ENCODE assay signal across 26 cellular contexts in the genomic region with DNA sequence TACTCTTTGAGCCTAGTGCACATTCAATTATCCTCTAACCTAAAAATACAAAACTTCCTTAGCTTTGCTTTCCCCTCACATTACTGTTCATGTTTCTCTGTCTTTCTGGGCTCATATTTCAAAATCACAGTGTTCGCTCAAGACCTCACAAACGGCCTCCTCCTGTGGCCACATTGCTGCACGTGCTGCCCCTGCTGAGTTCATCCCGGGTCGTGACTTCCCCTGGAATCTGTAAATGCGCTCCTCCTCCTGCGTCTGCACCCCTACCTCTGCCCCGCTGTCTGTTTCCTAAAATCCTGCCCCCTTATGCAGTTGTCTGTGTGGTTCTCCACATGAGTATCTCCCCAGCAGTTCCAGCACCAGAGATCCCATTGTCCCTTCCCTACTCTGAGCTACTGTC.
"Had no signal": no experiment of that assay in that cellular context is flagged by ENCODE, and none has a peak within 500 bp of the region (broad histone marks: within the 10 kb centered on the region; RNA-seq: fewer than 3 reads in every experiment).

No MANE protein-coding gene starts in this region.

- H3K27me3 ChIP-seq: adrenal gland, ascending aorta, brain microvascular endothelial cell, colonic mucosa had no signal

- H3K4me3 ChIP-seq: adrenal gland, ascending aorta, colonic mucosa, smooth muscle cell, thoracic aorta had no signal

- H3K4me1 ChIP-seq: adrenal gland, ascending aorta, colonic mucosa, parathyroid adenoma had no signal

- H3K4me3 Mint-ChIP-seq: activated B cell treated with CpG ODN at 0.5 μM for 24 hours; activated naive CD8-positive, alpha-beta T cell; activated T-cell treated with anti-CD3 and anti-CD28 coated beads, Interleukin-2, amount 50 U/mL, for 4 hours; mesothelial cell of epicardium; naive thymus-derived CD8-positive, alpha-beta T cell; type B pancreatic cell had no signal

- H3K27me3 Mint-ChIP-seq: type B pancreatic cell had no signal

- H3K4me2 ChIP-seq: smooth muscle cell had no signal

- H3K9me3 Mint-ChIP-seq: activated B cell treated with CpG ODN at 0.5 μM for 24 hours; activated T-helper 2 cell treated with anti-CD3 and anti-CD28 coated beads, Interferon-gamma antibody, Interleukin-2, Interleukin-4, amounts not matched to agents 10 μg/mL and 5 μg/mL and 100 μg/mL, durations not matched to agents 14 hours and 24 hours and 36 hours had no signal

- H3K27ac Mint-ChIP-seq: activated B cell treated with CpG ODN at 0.5 μM for 24 hours; activated naive CD8-positive, alpha-beta T cell; activated T-helper 2 cell treated with anti-CD3 and anti-CD28 coated beads, Interferon-gamma antibody, Interleukin-2, Interleukin-4, amounts not matched to agents 10 μg/mL and 5 μg/mL and 100 μg/mL, durations not matched to agents 14 hours and 24 hours and 36 hours; mesothelial cell of epicardium; naive thymus-derived CD8-positive, alpha-beta T cell; type B pancreatic cell had no signal

- H2AFZ ChIP-seq: parathyroid adenoma had no signal

- DNase-seq: activated B cell treated with CpG ODN at 0.5 μM for 24 hours; activated CD4-positive, alpha-beta T cell treated with anti-CD3 and anti-CD28 coated beads for 4 hours; activated CD4-positive, alpha-beta T cell treated with anti-CD3 and anti-CD28 coated beads, Interleukin-2, amount 50 U/mL, for 48 hours; activated CD8-positive, alpha-beta memory T cell treated with anti-CD3 and anti-CD28 coated beads, Interleukin-2, amount 50 U/mL, for 48 hours; activated naive CD4-positive, alpha-beta T cell; activated T-cell treated with anti-CD3 and anti-CD28 coated beads, Interleukin-2, amount 50 U/mL, for 4 hours; adrenal gland; brain microvascular endothelial cell; caudate nucleus; colonic mucosa; foreskin fibroblast; kidney glomerular epithelial cell; left ventricle myocardium superior; mammary epithelial cell; naive thymus-derived CD8-positive, alpha-beta T cell; stimulated activated CD4-positive, alpha-beta T cell treated with anti-CD3 and anti-CD28 coated beads, Interleukin-4, amount 100 ng/mL, for 1 hour; stimulated activated naive CD4-positive, alpha-beta T cell treated with Interleukin-2 at 50 U/mL for 16 hours; T-helper 9 cell had no signal

- H3K4me1 Mint-ChIP-seq: activated B cell treated with CpG ODN at 0.5 μM for 24 hours, mesothelial cell of epicardium had no signal

- H3K79me2 ChIP-seq: parathyroid adenoma had no signal

- H3K36me3 ChIP-seq: adrenal gland, ascending aorta, brain microvascular endothelial cell, colonic mucosa, thoracic aorta had no signal

- H3K9me3 ChIP-seq: adrenal gland, ascending aorta, colonic mucosa, thoracic aorta had no signal

- H3K9ac ChIP-seq: parathyroid adenoma had no signal

- H3K27ac ChIP-seq: adrenal gland, ascending aorta, brain microvascular endothelial cell, colonic mucosa, parathyroid adenoma, thoracic aorta had no signal

- H3K36me3 Mint-ChIP-seq: activated naive CD8-positive, alpha-beta T cell; mesothelial cell of epicardium had no signal
